Comparison of ENCODE assay signal across 22 cellular contexts in genomic region chr21:35171385-35171784, GRCh38.
DNase-seq lines count a peak whose midpoint lies in the region; ATAC-seq, FAIRE-seq and TF ChIP-seq lines count a peak whose summit lies in the region.
"Had no signal": no experiment of that assay in that cellular context is flagged by ENCODE, and none has a peak within 500 bp of the region (broad histone marks: within the 10 kb centered on the region; RNA-seq: fewer than 3 reads in every experiment).

No MANE protein-coding gene starts in this region.

- no peak for ATAC-seq in foreskin keratinocyte
- ATAC-seq in HG02588 (IDR thresholded peaks at IDR 0.05; ENCODE audit: unreplicated experiment) = no peak
- ATAC-seq: HepG2 had no signal

- H3K27ac Mint-ChIP-seq in activated CD4-positive, alpha-beta T cell treated with anti-CD3 and anti-CD28 coated beads, Interleukin-2, amount 10 ng/mL, durations not matched to agents 7 days and 5 days = peak overlapping the region; percentile 7
- peak overlapping the region; percentile 10 for H3K27ac Mint-ChIP-seq in activated T-helper 1 cell treated with anti-CD3 and anti-CD28 coated beads, Interleukin-12 subunit alpha, Interleukin-12 subunit beta, Interleukin-2, Interleukin-4 antibody, amounts not matched to agents 30 ng/mL and 10 ng/mL and 1 ng/mL, durations not matched to agents 14 hours and 24 hours and 36 hours
- H3K27ac Mint-ChIP-seq in Calu3 (ENCODE audit: unreplicated experiment) = no peak overlapping the region

- no peaks in the 10 kb centered on the region for H3K27me3 Mint-ChIP-seq in activated CD4-positive, alpha-beta T cell treated with anti-CD3 and anti-CD28 coated beads, Interleukin-2, amount 10 ng/mL, durations not matched to agents 7 days and 5 days
- peaks cover 2% of the 10 kb centered on the region for H3K27me3 Mint-ChIP-seq in activated T-helper 1 cell treated with anti-CD3 and anti-CD28 coated beads, Interleukin-12 subunit alpha, Interleukin-12 subunit beta, Interleukin-2, Interleukin-4 antibody, amounts not matched to agents 30 ng/mL and 10 ng/mL and 1 ng/mL, durations not matched to agents 14 hours and 24 hours and 36 hours (ENCODE audit: insufficient read depth)
- no peaks in the 10 kb centered on the region for H3K27me3 Mint-ChIP-seq in Calu3 (ENCODE audit: unreplicated experiment)

- no peak for DNase-seq in activated CD4-positive, alpha-beta T cell treated with anti-CD3 and anti-CD28 coated beads, Interleukin-2, amount 10 ng/mL, durations not matched to agents 7 days and 5 days
- no peak for DNase-seq in activated CD4-positive, alpha-beta T cell treated with anti-CD3 and anti-CD28 coated beads, Interleukin-2, amount 50 U/mL, for 4 hours
- no peak for DNase-seq in GM12891 (ENCODE audit: insufficient read length, low spot score)
- DNase-seq in activated T-helper 1 cell treated with anti-CD3 and anti-CD28 coated beads, Interleukin-12 subunit alpha, Interleukin-12 subunit beta, Interleukin-2, Interleukin-4 antibody, amounts not matched to agents 30 ng/mL and 10 ng/mL and 1 ng/mL, durations not matched to agents 14 hours and 24 hours and 36 hours (ENCODE audit: low spot score) = no peak
- DNase-seq in foreskin keratinocyte = peak in 1 of 2 donors; percentile 50
- DNase-seq in Calu3 = no peak
- DNase-seq in frontal cortex (ENCODE audit: low spot score in 2 of 2) = no peak
- DNase-seq: 8988T; BE2C; GF-D8; GOT3; MV-4-11; NCI-H1436; NCI-H2029; NCI-H2171; NCI-H446 treated with DMSO at 0.1 percent for 48 hours; NK-92 treated with Interleukin-12 subunit alpha and Interleukin-12 subunit beta, amount 100 ng/mL, for 24 hours; OCI-M1; RPMI8226 had no signal

- TF ChIP-seq CTCF in foreskin keratinocyte (conservative IDR thresholded peaks at IDR 0.05) (no peak), Calu3 (IDR thresholded peaks at IDR 0.05; ENCODE audit: unreplicated experiment) (no peak)

- H3K9me3 Mint-ChIP-seq in activated CD4-positive, alpha-beta T cell treated with anti-CD3 and anti-CD28 coated beads, Interleukin-2, amount 10 ng/mL, durations not matched to agents 7 days and 5 days = peaks cover 34% of the 10 kb centered on the region
- peaks cover 30% of the 10 kb centered on the region for H3K9me3 Mint-ChIP-seq in activated T-helper 1 cell treated with anti-CD3 and anti-CD28 coated beads, Interleukin-12 subunit alpha, Interleukin-12 subunit beta, Interleukin-2, Interleukin-4 antibody, amounts not matched to agents 30 ng/mL and 10 ng/mL and 1 ng/mL, durations not matched to agents 14 hours and 24 hours and 36 hours
- H3K9me3 Mint-ChIP-seq in Calu3 (ENCODE audit: low read depth, unreplicated experiment) = no peaks in the 10 kb centered on the region

- POLR2A ChIA-PET in activated CD4-positive, alpha-beta T cell treated with anti-CD3 and anti-CD28 coated beads, Interleukin-2, amount 10 ng/mL, durations not matched to agents 7 days and 5 days (lab: Charles Lee) = interaction anchor here (0.6 kb wide), 1 partner anchor 175 kb away, joined by 3 read pairs; no protein-coding TSS in a partner anchor

- FAIRE-seq in GM12891 (lab: Jason Lieb, UNC) (peak; percentile 5), frontal cortex (lab: Jason Lieb, UNC) (no peak)
- FAIRE-seq: GM12892, HepG2 had no signal

- TF ChIP-seq POLR2A in GM12891 (IDR thresholded peaks at IDR 0.05; ENCODE audit: low read depth, low read length) = no peak

- intact Hi-C loops in activated T-helper 1 cell treated with anti-CD3 and anti-CD28 coated beads, Interleukin-12 subunit alpha, Interleukin-12 subunit beta, Interleukin-2, Interleukin-4 antibody, amounts not matched to agents 30 ng/mL and 10 ng/mL and 1 ng/mL, durations not matched to agents 14 hours and 24 hours and 36 hours (cut with micrococcal nuclease) = no loop called here
- intact Hi-C loops in Calu3 (cut with micrococcal nuclease; ENCODE audit: unreplicated experiment) = no loop called here

- BruUV-seq in Calu3 (replicated peaks; lab: Mats Ljungman, UMichigan) = no TSS peak

- H3K4me3 Mint-ChIP-seq in activated CD4-positive, alpha-beta T cell treated with anti-CD3 and anti-CD28 coated beads, Interleukin-2, amount 10 ng/mL, durations not matched to agents 7 days and 5 days = no peak overlapping the region
- no peak overlapping the region for H3K4me3 Mint-ChIP-seq in activated T-helper 1 cell treated with anti-CD3 and anti-CD28 coated beads, Interleukin-12 subunit alpha, Interleukin-12 subunit beta, Interleukin-2, Interleukin-4 antibody, amounts not matched to agents 30 ng/mL and 10 ng/mL and 1 ng/mL, durations not matched to agents 14 hours and 24 hours and 36 hours
- H3K4me3 Mint-ChIP-seq in Calu3 (ENCODE audit: low read depth, unreplicated experiment) = no peak overlapping the region

- CTCF ChIA-PET in activated CD4-positive, alpha-beta T cell treated with anti-CD3 and anti-CD28 coated beads, Interleukin-2, amount 10 ng/mL, durations not matched to agents 7 days and 5 days (lab: Charles Lee) = interaction anchor here (1.3 kb wide), 2 partner anchors 32 to 336 kb away, joined by 3 read pairs; no protein-coding TSS in a partner anchor
- CTCF ChIA-PET in Calu3 (lab: Charles Lee) = no interaction called here

- peaks cover 5% of the 10 kb centered on the region for H3K4me1 ChIP-seq in foreskin keratinocyte
- H3K4me1 ChIP-seq: BE2C had no signal

- H3K4me1 Mint-ChIP-seq in activated CD4-positive, alpha-beta T cell treated with anti-CD3 and anti-CD28 coated beads, Interleukin-2, amount 10 ng/mL, durations not matched to agents 7 days and 5 days = peaks cover 37% of the 10 kb centered on the region
- peaks cover 37% of the 10 kb centered on the region for H3K4me1 Mint-ChIP-seq in activated T-helper 1 cell treated with anti-CD3 and anti-CD28 coated beads, Interleukin-12 subunit alpha, Interleukin-12 subunit beta, Interleukin-2, Interleukin-4 antibody, amounts not matched to agents 30 ng/mL and 10 ng/mL and 1 ng/mL, durations not matched to agents 14 hours and 24 hours and 36 hours (ENCODE audit: low read depth)
- H3K4me1 Mint-ChIP-seq in Calu3 (ENCODE audit: low read depth, unreplicated experiment) = no peaks in the 10 kb centered on the region

- H3K36me3 Mint-ChIP-seq in activated CD4-positive, alpha-beta T cell treated with anti-CD3 and anti-CD28 coated beads, Interleukin-2, amount 10 ng/mL, durations not matched to agents 7 days and 5 days (ENCODE audit: low read depth) = peaks cover 13% of the 10 kb centered on the region
- H3K36me3 Mint-ChIP-seq in activated T-helper 1 cell treated with anti-CD3 and anti-CD28 coated beads, Interleukin-12 subunit alpha, Interleukin-12 subunit beta, Interleukin-2, Interleukin-4 antibody, amounts not matched to agents 30 ng/mL and 10 ng/mL and 1 ng/mL, durations not matched to agents 14 hours and 24 hours and 36 hours (ENCODE audit: low read depth) = peaks cover 12% of the 10 kb centered on the region
- H3K36me3 Mint-ChIP-seq in Calu3 (ENCODE audit: insufficient read depth, unreplicated experiment) = no peaks in the 10 kb centered on the region

- no peaks in the 10 kb centered on the region for H3K27me3 ChIP-seq in foreskin keratinocyte
- H3K27me3 ChIP-seq: BE2C had no signal

- H3K27ac ChIP-seq in foreskin keratinocyte = peak overlapping the region; percentile 36

TF ChIP-seq in GM12891, 5 proteins besides CTCF, POLR2A, EP300 and RAD21:
- TF ChIP-seq SPI1 (IDR thresholded peaks at IDR 0.05; ENCODE audit: low read depth, low read length) (no peak), TAF1 (IDR thresholded peaks at IDR 0.05; ENCODE audit: low read depth, low read length) (no peak), POLR2AphosphoS5 (IDR thresholded peaks at IDR 0.05; ENCODE audit: low read depth, low read length) (no peak), PAX5 (IDR thresholded peaks at IDR 0.05; ENCODE audit: insufficient read depth, low read length, severe bottlenecking) (no peak), POU2F2 (IDR thresholded peaks at IDR 0.05; ENCODE audit: low read depth, low read length) (no peak)
TF ChIP-seq in GM12891: peak in this region for 0.
